Comparison of ENCODE assay signal across 31 cellular contexts in the genomic region with DNA sequence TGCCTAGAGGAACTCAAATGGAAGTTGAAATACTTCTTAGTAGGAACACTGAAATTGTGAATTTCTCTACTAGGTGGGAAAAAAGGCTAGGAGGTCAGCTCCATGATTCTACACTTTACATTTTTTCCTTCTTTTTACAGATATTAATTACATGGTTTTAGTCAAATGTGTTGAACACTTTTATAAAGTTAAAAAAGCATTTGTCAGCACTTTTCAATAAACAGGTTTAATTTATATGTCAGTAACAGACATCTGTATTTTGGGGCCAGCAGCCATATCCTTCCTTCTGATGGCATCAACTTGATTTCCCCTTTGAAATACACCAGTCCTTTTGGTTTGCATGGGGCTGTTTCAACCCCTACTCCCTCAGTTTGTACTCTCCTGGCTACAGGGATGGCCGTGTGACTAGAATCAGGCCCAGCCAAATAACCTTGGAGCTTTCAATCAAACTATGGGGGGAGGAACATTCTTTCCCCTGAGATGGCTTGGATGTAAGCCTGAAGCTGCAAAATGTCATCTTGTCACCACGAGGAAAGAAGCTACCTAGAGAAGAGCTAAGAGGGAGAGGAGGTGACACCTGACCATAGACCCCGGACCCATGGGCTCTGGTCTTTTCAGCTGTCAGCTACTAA.
"Had no signal": no experiment of that assay in that cellular context is flagged by ENCODE, and none has a peak within 500 bp of the region (broad histone marks: within the 10 kb centered on the region; RNA-seq: fewer than 3 reads in every experiment).

No MANE protein-coding gene starts in this region.

- H3K27me3 ChIP-seq: body of pancreas, SJSA1 had no signal

- H3K9me3 Mint-ChIP-seq: activated B cell treated with CpG ODN at 0.5 μM for 24 hours; activated CD4-positive, alpha-beta T cell treated with anti-CD3 and anti-CD28 coated beads, Interleukin-2, amount 10 ng/mL, durations not matched to agents 24 days and 14 days; activated naive CD4-positive, alpha-beta T cell treated with anti-CD3 and anti-CD28 coated beads, Interleukin-2, amount 50 U/mL, for 24 hours; activated T-cell treated with anti-CD3 and anti-CD28 coated beads, Interleukin-2, amount 50 U/mL, for 24 hours; activated T-helper 1 cell treated with anti-CD3 and anti-CD28 coated beads, Interleukin-12 subunit alpha, Interleukin-12 subunit beta, Interleukin-2, Interleukin-4 antibody, amounts not matched to agents 30 ng/mL and 10 ng/mL and 1 ng/mL, durations not matched to agents 14 hours and 24 hours and 36 hours had no signal

- H3K27me3 Mint-ChIP-seq: activated B cell treated with CpG ODN at 0.5 μM for 24 hours; activated CD4-positive, alpha-beta T cell treated with anti-CD3 and anti-CD28 coated beads, Interleukin-2, amount 10 ng/mL, durations not matched to agents 24 days and 14 days; activated CD8-positive, alpha-beta memory T cell treated with anti-CD3 and anti-CD28 coated beads, Interleukin-2, amount 10 ng/mL, durations not matched to agents 7 days and 5 days had no signal

- ATAC-seq: activated CD8-positive, alpha-beta memory T cell treated with anti-CD3 and anti-CD28 coated beads, Interleukin-2, amount 10 ng/mL, durations not matched to agents 7 days and 5 days; body of pancreas; Panc1; T-helper 17 cell had no signal

- H3K36me3 ChIP-seq: SJSA1 had no signal

- H3K4me1 ChIP-seq: body of pancreas, SJSA1 had no signal

- DNase-seq: activated B cell treated with CpG ODN at 0.5 μM for 24 hours; activated CD4-positive, alpha-beta T cell treated with anti-CD3 and anti-CD28 coated beads for 1 hour; activated CD4-positive, alpha-beta T cell treated with anti-CD3 and anti-CD28 coated beads, Interleukin-2, amount 10 ng/mL, durations not matched to agents 24 days and 14 days; activated CD4-positive, alpha-beta T cell treated with anti-CD3 and anti-CD28 coated beads, Interleukin-2, amount 50 U/mL, for 48 hours; activated CD8-positive, alpha-beta memory T cell treated with anti-CD3 and anti-CD28 coated beads, Interleukin-2, amount 10 ng/mL, durations not matched to agents 7 days and 5 days; activated effector memory CD4-positive, alpha-beta T cell treated with Interleukin-2 at 50 U/mL for 16 hours; activated naive CD4-positive, alpha-beta T cell; activated T-cell treated with anti-CD3 and anti-CD28 coated beads, Interleukin-2, amount 50 U/mL, for 24 hours; aorta; body of pancreas; Kasumi-1; KBM-7; NCI-H1048; NCI-H1417; NCI-H2029; NCI-H2107; NCI-H345; NCI-H510A; NCI-H526 treated with DMSO at 0.1 percent for 48 hours; NCI-H82; OCI-M1; RPMI8226; SHP77; T-helper 17 cell; T-helper 9 cell had no signal

- H3K9me3 ChIP-seq: body of pancreas, SJSA1 had no signal

- H3K4me3 Mint-ChIP-seq: activated B cell treated with CpG ODN at 0.5 μM for 24 hours; activated CD4-positive, alpha-beta T cell treated with anti-CD3 and anti-CD28 coated beads, Interleukin-2, amount 10 ng/mL, durations not matched to agents 24 days and 14 days; activated CD8-positive, alpha-beta memory T cell treated with anti-CD3 and anti-CD28 coated beads, Interleukin-2, amount 10 ng/mL, durations not matched to agents 7 days and 5 days; activated naive CD4-positive, alpha-beta T cell treated with anti-CD3 and anti-CD28 coated beads, Interleukin-2, amount 50 U/mL, for 24 hours; activated T-cell treated with anti-CD3 and anti-CD28 coated beads, Interleukin-2, amount 50 U/mL, for 24 hours; activated T-helper 1 cell treated with anti-CD3 and anti-CD28 coated beads, Interleukin-12 subunit alpha, Interleukin-12 subunit beta, Interleukin-2, Interleukin-4 antibody, amounts not matched to agents 30 ng/mL and 10 ng/mL and 1 ng/mL, durations not matched to agents 14 hours and 24 hours and 36 hours; T-helper 17 cell had no signal

- FAIRE-seq: bronchial epithelial cell, TTC549 had no signal

- H3K36me3 Mint-ChIP-seq: activated CD8-positive, alpha-beta memory T cell treated with anti-CD3 and anti-CD28 coated beads, Interleukin-2, amount 10 ng/mL, durations not matched to agents 7 days and 5 days; activated naive CD4-positive, alpha-beta T cell treated with anti-CD3 and anti-CD28 coated beads, Interleukin-2, amount 50 U/mL, for 24 hours had no signal

- H3K27ac ChIP-seq: body of pancreas, SJSA1 had no signal

- H3K4me3 ChIP-seq: body of pancreas, SJSA1 had no signal

- H3K27ac Mint-ChIP-seq: activated B cell treated with CpG ODN at 0.5 μM for 24 hours; activated CD4-positive, alpha-beta T cell treated with anti-CD3 and anti-CD28 coated beads, Interleukin-2, amount 10 ng/mL, durations not matched to agents 24 days and 14 days; activated CD8-positive, alpha-beta memory T cell treated with anti-CD3 and anti-CD28 coated beads, Interleukin-2, amount 10 ng/mL, durations not matched to agents 7 days and 5 days; activated T-cell treated with anti-CD3 and anti-CD28 coated beads, Interleukin-2, amount 50 U/mL, for 24 hours; activated T-helper 1 cell treated with anti-CD3 and anti-CD28 coated beads, Interleukin-12 subunit alpha, Interleukin-12 subunit beta, Interleukin-2, Interleukin-4 antibody, amounts not matched to agents 30 ng/mL and 10 ng/mL and 1 ng/mL, durations not matched to agents 14 hours and 24 hours and 36 hours; T-helper 17 cell had no signal

- H3K4me1 Mint-ChIP-seq: activated B cell treated with CpG ODN at 0.5 μM for 24 hours; activated CD4-positive, alpha-beta T cell treated with anti-CD3 and anti-CD28 coated beads, Interleukin-2, amount 10 ng/mL, durations not matched to agents 24 days and 14 days; activated CD8-positive, alpha-beta memory T cell treated with anti-CD3 and anti-CD28 coated beads, Interleukin-2, amount 10 ng/mL, durations not matched to agents 7 days and 5 days; activated naive CD4-positive, alpha-beta T cell treated with anti-CD3 and anti-CD28 coated beads, Interleukin-2, amount 50 U/mL, for 24 hours; T-helper 17 cell had no signal
